In the genomic region with DNA sequence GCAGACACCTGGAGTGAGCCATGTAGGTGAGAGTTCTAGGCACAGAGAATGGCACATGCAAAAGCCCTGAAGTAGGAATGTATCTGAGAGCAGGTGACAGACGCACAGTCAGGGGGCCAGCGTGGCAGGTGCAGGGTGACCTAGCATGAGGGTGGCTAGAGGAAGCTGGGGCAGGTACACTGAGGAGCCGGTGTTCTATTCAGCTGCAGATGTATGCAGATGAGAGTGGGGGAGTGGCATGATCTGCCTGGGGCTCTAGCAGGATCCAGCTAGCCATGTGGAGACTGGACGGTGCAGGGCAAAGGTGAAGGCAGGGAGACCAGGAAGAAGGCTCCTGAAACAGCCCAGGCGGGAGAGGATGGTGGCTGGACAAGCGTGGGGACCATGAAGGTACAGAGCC, we compare ENCODE assay signal across 14 cellular contexts. TPM values are rescaled to one million over a fixed set of nuclear protein-coding genes. Genes with fewer than 3 reads are reported as not detected.
DNase-seq lines count a peak whose midpoint lies in the region; ATAC-seq and TF ChIP-seq lines count a peak whose summit lies in the region.
"Had no signal": no experiment of that assay in that cellular context is flagged by ENCODE, and none has a peak within 500 bp of the region (broad histone marks: within the 10 kb centered on the region; RNA-seq: fewer than 3 reads in every experiment).

No MANE protein-coding gene starts in this region.

- no peak overlapping the region for H3K4me3 Mint-ChIP-seq in MCF 10A (ENCODE audit: unreplicated experiment)

- no peak for TF ChIP-seq POLR2A in breast epithelium (IDR thresholded peaks at IDR 0.05)

- TF ChIP-seq CTCF in MCF 10A (IDR thresholded peaks at IDR 0.05; ENCODE audit: unreplicated experiment) (no peak), breast epithelium (IDR thresholded peaks at IDR 0.05) (no peak), PC-9 (conservative IDR thresholded peaks at IDR 0.05) (no peak)

- intact Hi-C loops in MCF 10A (cut with micrococcal nuclease) (no loop called here), breast epithelium (cut with DNase I; ENCODE audit: low total_unique reads) (no loop called here), PC-9 (cut with micrococcal nuclease; ENCODE audit: unreplicated experiment) (no loop called here)

- no peaks in the 10 kb centered on the region for H3K9me2 ChIP-seq in PC-9 (ENCODE audit: insufficient read depth)
- H3K9me2 ChIP-seq: SK-N-SH had no signal

- no peaks in the 10 kb centered on the region for H3K36me3 ChIP-seq in breast epithelium
- peaks cover 21% of the 10 kb centered on the region; the same call in 1 of the 2 replicates for H3K36me3 ChIP-seq in PC-9 (ENCODE audit: low read depth)

- H3K4me3 ChIP-seq in breast epithelium = no peak overlapping the region
- H3K4me3 ChIP-seq in PC-9 = no peak overlapping the region
- H3K4me3 ChIP-seq: cardiac muscle cell had no signal

- H4K20me1 ChIP-seq in PC-9 (ENCODE audit: insufficient read depth) = no peaks in the 10 kb centered on the region

- H3K36me3 Mint-ChIP-seq in MCF 10A (ENCODE audit: insufficient read depth, unreplicated experiment) = peaks cover 35% of the 10 kb centered on the region

- peaks cover 3 to 27% of the 10 kb centered on the region in 2 donors for H3K4me1 ChIP-seq in breast epithelium
- peaks cover 57% of the 10 kb centered on the region for H3K4me1 ChIP-seq in PC-9 (replicated peaks; ENCODE audit: insufficient read depth)

- BruUV-seq in MCF 10A (replicated peaks; lab: Mats Ljungman, UMichigan) = no TSS peak
- BruUV-seq in PC-9 (replicated peaks; lab: Mats Ljungman, UMichigan) = no TSS peak

- POLR2A ChIA-PET in MCF 10A (lab: Yijun Ruan, JAX) = interaction anchor here (3.5 to 19.2 kb wide), 4 partner anchors 9 to 30 kb away, joined by 12 to 386 read pairs (median 66); partner anchors contain the start of genes PEDS1 and UBE2V1
- POLR2A ChIA-PET in PC-9 (lab: Charles Lee; ENCODE audit: unreplicated experiment) = interaction anchor here (0.5 kb wide), 1 partner anchor 147 kb away, joined by 15 read pairs; no protein-coding TSS in a partner anchor

- no peaks in the 10 kb centered on the region for H3K9me3 Mint-ChIP-seq in MCF 10A (ENCODE audit: unreplicated experiment)

- H3K27me3 ChIP-seq in breast epithelium = no peaks in the 10 kb centered on the region
- no peaks in the 10 kb centered on the region for H3K27me3 ChIP-seq in PC-9 (ENCODE audit: insufficient read depth, low read depth)
- H3K27me3 ChIP-seq: cardiac muscle cell had no signal

- DNase-seq in MCF 10A (ENCODE audit: unreplicated experiment) = no peak
- no peak for DNase-seq in breast epithelium (ENCODE audit: low spot score in 2 of 2)
- peak in 1 of 2 experiments; percentile 47 for DNase-seq in PC-9
- peak; percentile 45 for DNase-seq in iPS-NIHi11 (ENCODE audit: low spot score)
- DNase-seq in middle frontal gyrus (ENCODE audit: extremely low spot score, low spot score) = no peak
- DNase-seq in mucosa of gallbladder (ENCODE audit: low spot score) = no peak
- DNase-seq: activated CD4-positive, CD25-positive, alpha-beta regulatory T cell treated with anti-CD3 and anti-CD28 coated beads, Interleukin-2, amount 50 U/mL, for 72 hours; activated gamma-delta T cell; EL; hypothalamus; SK-N-SH had no signal

- H3K4me2 ChIP-seq in PC-9 = peak overlapping the region; percentile 6; the same call in 1 of the 2 replicates

- H3K4me1 Mint-ChIP-seq in MCF 10A (ENCODE audit: insufficient read depth, unreplicated experiment) = peaks cover 55% of the 10 kb centered on the region

- no peak overlapping the region for H2AFZ ChIP-seq in PC-9

- peaks cover 70% of the 10 kb centered on the region for H3K79me2 ChIP-seq in PC-9 (ENCODE audit: low read depth)

- CTCF ChIA-PET in MCF 10A (lab: Yijun Ruan, JAX) (interaction anchor here (3.9 to 9.5 kb wide), 2 partner anchors 10 to 22 kb away, joined by 38 to 129 read pairs; partner anchors contain the start of gene PEDS1), PC-9 (lab: Charles Lee) (no interaction called here)

- H3F3A ChIP-seq in PC-9 (ENCODE audit: insufficient read depth, low read depth) = peaks cover 42% of the 10 kb centered on the region

- no peaks in the 10 kb centered on the region for H3K27me3 Mint-ChIP-seq in MCF 10A (ENCODE audit: insufficient read depth, unreplicated experiment)

- ATAC-seq in HG02623 (IDR thresholded peaks at IDR 0.05; ENCODE audit: unreplicated experiment) = no peak
- no peak for ATAC-seq in HG03196 (IDR thresholded peaks at IDR 0.05; ENCODE audit: unreplicated experiment)

- peak overlapping the region in 1 of 2 donors; percentile 1 for H3K27ac ChIP-seq in breast epithelium
- no peak overlapping the region; the same call in 1 of the 2 replicates for H3K27ac ChIP-seq in PC-9
- H3K27ac ChIP-seq: cardiac muscle cell had no signal

- H3K9me3 ChIP-seq in breast epithelium = no peaks in the 10 kb centered on the region
- H3K9me3 ChIP-seq in PC-9 (ENCODE audit: insufficient read depth, low read depth) = no peaks in the 10 kb centered on the region
- H3K9me3 ChIP-seq: SK-N-SH had no signal

- H3K27ac Mint-ChIP-seq in MCF 10A (ENCODE audit: low read depth, unreplicated experiment) = peak overlapping the region; percentile 93

RNA-seq across cellular contexts. Expression of gene PEDS1, which starts 10.7 kb away (rescaled TPM):
- total RNA-seq in MCF 10A (2022) (26.0 and 30.5 TPM in 2 replicates), breast epithelium (10 to 100 TPM; 12.9 to 29.4 (median 18.0) TPM), PC-9 (2021) (34.8 and 37.7 TPM in 2 replicates), mucosa of gallbladder (28.6 TPM)

RNA-seq across cellular contexts. Expression of gene UBE2V1, which starts 29.9 kb away (rescaled TPM):
- total RNA-seq in MCF 10A (2022) (99.5 and 110 TPM in 2 replicates), breast epithelium (10 to 100 TPM; 63.8 to 81.6 (median 79.9) TPM), PC-9 (2021) (137 and 174 TPM in 2 replicates), mucosa of gallbladder (82.6 TPM)

RNA-seq across cellular contexts. Expression of gene CEBPB, which starts 47.8 kb away (rescaled TPM):
- 221 and 226 TPM in 2 replicates for total RNA-seq in MCF 10A (2022)
- total RNA-seq in breast epithelium = 100 to 1,000 TPM; 137 to 177 (median 149) TPM
- 112 and 117 TPM in 2 replicates for total RNA-seq in PC-9 (2021)
- 87.4 TPM for total RNA-seq in mucosa of gallbladder
